9 cellular contexts compared by ENCODE assay signal in genomic region chr1:235923466-235924008, GRCh38. TPM values are rescaled to one million over a fixed set of nuclear protein-coding genes. Genes with fewer than 3 reads are reported as not detected.
DNase-seq lines count a peak whose midpoint lies in the region; ATAC-seq, FAIRE-seq and TF ChIP-seq lines count a peak whose summit lies in the region.
"Had no signal": no experiment of that assay in that cellular context is flagged by ENCODE, and none has a peak within 500 bp of the region (broad histone marks: within the 10 kb centered on the region; RNA-seq: fewer than 3 reads in every experiment).

No MANE protein-coding gene starts in this region.

- SMC1A ChIA-PET in GM12878 (lab: Charles Lee; ENCODE audit: uncharacterized antibody, unreplicated experiment): interaction anchor here (1.0 to 2.8 kb wide), 15 partner anchors 10 to 80 kb away, joined by 3 to 19 read pairs (median 5); partner anchors contain the start of gene LYST

- BruUV-seq in GM12878 (replicated peaks; lab: Mats Ljungman, UMichigan): no TSS peak

- ATAC-seq in GM12878 (peak; percentile 81), lower lobe of right lung (no peak)
- ATAC-seq in stimulated activated naive CD8-positive, alpha-beta T cell treated with anti-CD3 and anti-CD28 coated beads, Interleukin-15, Interleukin-2, amounts not matched to agents 100 U/mL and 50 U/mL, for 24 hours: peak; percentile 74

- H3K36me3 ChIP-seq in GM12878 (ENCODE audit: control insufficient read depth in 2 of 2, insufficient read depth in 2 of 2, low read length in 1 of 2): no peaks in the 10 kb centered on the region
- H3K36me3 ChIP-seq in lower lobe of right lung: no peaks in the 10 kb centered on the region

- 2% methylated on average over 6 of the region's 6 CpGs for WGBS in GM12878 (ENCODE audit: insufficient coverage, insufficient replicate concordance, low lambda C conversion rate, missing lambda C conversion rate)

- H2AFZ ChIP-seq in GM12878 (ENCODE audit: control insufficient read depth, low read depth, low read length): peak overlapping the region; percentile 33

- H3K4me1 ChIP-seq in GM12878 (ENCODE audit: control insufficient read depth, insufficient read depth, low read length): peaks cover 6% of the 10 kb centered on the region
- H3K4me1 ChIP-seq in lower lobe of right lung: peaks cover 28% of the 10 kb centered on the region

- H4K20me1 ChIP-seq in GM12878 (ENCODE audit: control insufficient read depth, insufficient read depth): no peaks in the 10 kb centered on the region

- CTCF ChIA-PET in GM12878 (lab: Yijun Ruan, JAX): interaction anchor here (1.1 to 1.5 kb wide), 3 partner anchors 9 to 80 kb away, joined by 3 to 5 read pairs (median 4); no protein-coding TSS in a partner anchor

- H3K4me2 ChIP-seq in GM12878 (ENCODE audit: control insufficient read depth, insufficient read depth): peak overlapping the region; percentile 5; the same call in 1 of the 2 replicates

- H3K27me3 ChIP-seq in GM12878 (replicated peaks in 1 of 2; ENCODE audit: control insufficient read depth in 2 of 2, insufficient read depth in 2 of 2, low read length in 1 of 2): no peaks in the 10 kb centered on the region
- H3K27me3 ChIP-seq in lower lobe of right lung (ENCODE audit: low read depth): no peaks in the 10 kb centered on the region

- DNase-seq in activated gamma-delta T cell treated with Interleukin-2 at 50 U/mL for 16 hours: peak; percentile 41
- no peak for DNase-seq in activated gamma-delta T cell (lab: John Stamatoyannopoulos, UW)
- DNase-seq in NCI-H2107 (lab: John Stamatoyannopoulos, UW): peak; percentile 63
- no peak for DNase-seq in GM12878 (ENCODE audit: low read depth, low spot score)
- no peak for DNase-seq in stimulated activated naive CD8-positive, alpha-beta T cell treated with anti-CD3 and anti-CD28 coated beads, Interleukin-15, Interleukin-2, amounts not matched to agents 100 U/mL and 50 U/mL, for 24 hours
- DNase-seq in lower lobe of right lung: no peak
- no peak for DNase-seq in iPS-NIHi11 (ENCODE audit: low spot score)
- DNase-seq in mesenteric fat pad (ENCODE audit: low spot score): no peak
- DNase-seq: DND-41 had no signal

- RAD21 ChIA-PET in GM12878 (lab: Charles Lee; ENCODE audit: unreplicated experiment): interaction anchor here (0.9 to 2.5 kb wide), 5 partner anchors 23 to 80 kb away, joined by 3 to 8 read pairs (median 4); partner anchors contain the start of gene LYST

- no peak for TF ChIP-seq RAD21 in GM12878 (IDR thresholded peaks at IDR 0.05; ENCODE audit: insufficient read depth, low read depth, low read length)

- FAIRE-seq in GM12878 (lab: Jason Lieb, UNC): no peak

- TF ChIP-seq CTCF in GM12878 (IDR thresholded peaks at IDR 0.05 in 2 of 3, conservative IDR thresholded peaks at IDR 0.05 in 1 of 3; ENCODE audit: control insufficient read depth in 2 of 3, extremely low read depth in 1 of 3, insufficient read depth in 1 of 3, low read depth in 3 of 3, low read length in 3 of 3) (no peak), lower lobe of right lung (IDR thresholded peaks at IDR 0.05) (no peak)

- H3K4me3 ChIP-seq in GM12878 (no peak overlapping the region), lower lobe of right lung (no peak overlapping the region)

- no peak overlapping the region for H3K27ac ChIP-seq in GM12878 (ENCODE audit: control insufficient read depth, insufficient read depth)
- no peak overlapping the region for H3K27ac ChIP-seq in lower lobe of right lung

- H3K9me3 ChIP-seq in GM12878 (replicated peaks; ENCODE audit: control insufficient read depth, insufficient read depth, low read length) (no peaks in the 10 kb centered on the region), lower lobe of right lung (no peaks in the 10 kb centered on the region)

- H3K9ac ChIP-seq in GM12878 (ENCODE audit: control insufficient read depth, insufficient read depth, low read length): no peak overlapping the region

- in situ Hi-C loops in GM12878 (cut with MboI): no loop called here

- peak in 1 of 2 experiments; percentile 42; a peak in 1 of 4 replicates for TF ChIP-seq EP300 in GM12878 (IDR thresholded peaks at IDR 0.05; ENCODE audit: borderline replicate concordance in 1 of 2, control insufficient read depth in 1 of 2, low read depth in 2 of 2, low read length in 2 of 2)

- TF ChIP-seq POLR2A in GM12878 (IDR thresholded peaks at IDR 0.05; ENCODE audit: low read depth, low read length): no peak

- POLR2A ChIA-PET in GM12878 (lab: Charles Lee): interaction anchor here (0.6 to 1.6 kb wide), 10 partner anchors 17 to 87 kb away, joined by 3 to 6 read pairs (median 3); no protein-coding TSS in a partner anchor

- intact Hi-C loops in GM12878 (cut with micrococcal nuclease; ENCODE audit: unreplicated experiment): no loop called here
- intact Hi-C loops in lower lobe of right lung (cut with DNase I): no loop called here

- H3K79me2 ChIP-seq in GM12878 (ENCODE audit: control insufficient read depth, insufficient read depth, low read length): no peaks in the 10 kb centered on the region

TF ChIP-seq in GM12878, 131 proteins besides CTCF, POLR2A, EP300 and RAD21 (continues in another document):
- TF ChIP-seq PBX3 (IDR thresholded peaks at IDR 0.05; ENCODE audit: insufficient replicate concordance, low read depth, low read length) (no peak), PML (IDR thresholded peaks at IDR 0.05; ENCODE audit: low read length) (no peak), RAD51 (IDR thresholded peaks at IDR 0.05) (peak; percentile 70), MEF2B (IDR thresholded peaks at IDR 0.05; ENCODE audit: partially characterized antibody, poor library complexity, severe bottlenecking) (peak; percentile 93), MTA2 (IDR thresholded peaks at IDR 0.05; ENCODE audit: low read depth) (peak; percentile 58), SUZ12 (IDR thresholded peaks at IDR 0.05; ENCODE audit: unreplicated experiment) (no peak), ZNF24 (IDR thresholded peaks at IDR 0.05) (0 out of 2 replicates have a peak, but pooled peaks have one; percentile 32), TCF3 (IDR thresholded peaks at IDR 0.05; ENCODE audit: borderline replicate concordance, insufficient read depth, low read depth, low read length) (no peak), BHLHE40 (IDR thresholded peaks at IDR 0.05; ENCODE audit: borderline replicate concordance in 1 of 2, low read depth in 2 of 2, low read length in 1 of 2) (peak; percentile 7 to 48; a peak in 1 of 4 replicates), MLLT1 (IDR thresholded peaks at IDR 0.05) (0 out of 2 replicates have a peak, but pooled peaks have one; percentile 44), RUNX3 (IDR thresholded peaks at IDR 0.05; ENCODE audit: low read length) (peak; percentile 13; the same call in 1 of the 2 replicates), ELK1 (IDR thresholded peaks at IDR 0.05; ENCODE audit: low read depth, low read length) (no peak)

RNA-seq across cellular contexts. Expression of gene LYST, which starts 56.8 kb away (rescaled TPM):
- total RNA-seq in GM12878 (2013; cell fraction: nucleolus; rRNA removed): 162 and 169 TPM in 2 replicates
- total RNA-seq in GM12878 (2014; rRNA removed): 8.8 and 9.7 TPM in 2 replicates
- total RNA-seq in GM12878 (2014; rRNA removed; fragmentation: Illumina TruSeq; extraction: Trizol): 6.5 and 7.9 TPM in 2 replicates
- total RNA-seq in GM12878 (2021): 6.5 and 9.7 TPM in 2 replicates
- polyA plus RNA-seq in GM12878 (2011; ENCODE audit: low read depth): 2.3 TPM
- 28.1 and 34.2 TPM in 2 replicates for polyA plus RNA-seq in GM12878 (2011; rRNA removed)
- 14.0 and 15.9 TPM in 2 replicates for polyA plus RNA-seq in GM12878 (2011; cell fraction: cytosol; rRNA removed)
- 30.5 and 30.7 TPM in 2 replicates for polyA plus RNA-seq in GM12878 (2011; cell fraction: nucleus; rRNA removed)
- 4.2 and 4.3 TPM in 2 replicates for polyA plus RNA-seq in GM12878 (2012)
- polyA plus RNA-seq in GM12878 (2014; fragmentation: Illumina TruSeq; extraction: Trizol): 6.1 and 12.4 TPM in 2 replicates
- polyA plus RNA-seq in GM12878 (2014; fragmentation: Nextera tagmentation; extraction: Ambion mirVana): 1 to 10 TPM; 3.7 to 5.2 TPM
- 4.1 and 4.8 TPM in 2 replicates for polyA plus RNA-seq in GM12878 (2014; rRNA removed)
- 1 to 10 TPM; 3.3 to 3.9 TPM for polyA plus RNA-seq in GM12878 (2016; fragmentation: Nextera tagmentation; extraction: Ambion mirVana)
- polyA minus RNA-seq in GM12878 (2011; rRNA and poly(A)+ RNA removed): 91.2 and 123 TPM in 2 replicates
- 13.1 and 15.3 TPM in 2 replicates for polyA minus RNA-seq in GM12878 (2011; cell fraction: cytosol; rRNA and poly(A)+ RNA removed)
- 94.7 and 122 TPM in 2 replicates for polyA minus RNA-seq in GM12878 (2011; cell fraction: nucleus; rRNA and poly(A)+ RNA removed)
- total RNA-seq in lower lobe of right lung: 72.4 TPM
- total RNA-seq in mesenteric fat pad: 38.5 TPM

Comparison
In these comparisons a context has a peak if more than half of its experiments do, and no peak if none do; other contexts are left out.
1. DNase-seq: peak in activated gamma-delta T cell treated with Interleukin-2 at 50 U/mL for 16 hours (single experiment) and NCI-H2107 (single experiment); none in activated gamma-delta T cell (single experiment), GM12878 (single experiment), stimulated activated naive CD8-positive, alpha-beta T cell treated with anti-CD3 and anti-CD28 coated beads, Interleukin-15, Interleukin-2, amounts not matched to agents 100 U/mL and 50 U/mL, for 24 hours (single experiment), lower lobe of right lung (single experiment), iPS-NIHi11 (single experiment) and mesenteric fat pad (single experiment).
2. ATAC-seq: peak in GM12878 (single experiment) and stimulated activated naive CD8-positive, alpha-beta T cell treated with anti-CD3 and anti-CD28 coated beads, Interleukin-15, Interleukin-2, amounts not matched to agents 100 U/mL and 50 U/mL, for 24 hours (single experiment); none in lower lobe of right lung (0 of 2).